In the genomic region with DNA sequence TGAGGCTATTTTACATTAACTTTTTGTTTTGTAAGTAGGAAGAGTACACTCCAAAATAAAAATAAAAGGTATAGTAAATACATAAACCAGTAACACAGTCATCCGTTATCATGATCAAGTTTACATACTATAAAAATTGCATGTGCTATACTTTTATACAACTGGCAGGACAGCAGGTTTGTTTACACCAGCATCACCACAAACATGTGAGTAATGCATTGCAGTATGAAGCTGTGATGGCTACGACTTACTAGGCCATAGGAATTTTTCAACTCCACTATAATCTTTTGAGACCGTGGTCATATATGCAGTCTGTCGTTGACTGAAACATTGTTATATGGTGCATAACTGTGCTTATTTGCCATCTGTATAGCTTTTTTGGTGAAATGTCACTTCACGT, we compare ENCODE assay signal across 17 cellular contexts.
"Had no signal": no experiment of that assay in that cellular context is flagged by ENCODE, and none has a peak within 500 bp of the region (broad histone marks: within the 10 kb centered on the region; RNA-seq: fewer than 3 reads in every experiment).

No MANE protein-coding gene starts in this region.

- H3K4me3 ChIP-seq: colonic mucosa, esophagus squamous epithelium, hepatocyte, mucosa of descending colon, skin epidermis, uterus had no signal

- H3K27ac Mint-ChIP-seq: naive thymus-derived CD8-positive, alpha-beta T cell; type B pancreatic cell had no signal

- H3K36me3 Mint-ChIP-seq: type B pancreatic cell had no signal

- H3K9me3 ChIP-seq: colonic mucosa, esophagus squamous epithelium, mucosa of descending colon, neutrophil, uterus had no signal

- H3K9me3 Mint-ChIP-seq: type B pancreatic cell had no signal

- H3K79me2 ChIP-seq: hepatocyte had no signal

- H2AFZ ChIP-seq: hepatocyte had no signal

- H3K27me3 Mint-ChIP-seq: type B pancreatic cell had no signal

- H3K36me3 ChIP-seq: colonic mucosa, esophagus squamous epithelium, neutrophil, uterus had no signal

- H3K4me2 ChIP-seq: hepatocyte had no signal

- H3K4me3 Mint-ChIP-seq: naive thymus-derived CD8-positive, alpha-beta T cell; type B pancreatic cell had no signal

- H3K27me3 ChIP-seq: colonic mucosa, esophagus squamous epithelium, hepatocyte, neutrophil, uterus had no signal

- H3K4me1 Mint-ChIP-seq: naive thymus-derived CD8-positive, alpha-beta T cell had no signal

- H3K4me1 ChIP-seq: colonic mucosa, esophagus squamous epithelium, foreskin keratinocyte, uterus had no signal

- H3K27ac ChIP-seq: colonic mucosa, esophagus squamous epithelium, foreskin keratinocyte, hepatocyte, neutrophil, skin epidermis, uterus had no signal

- DNase-seq: colonic mucosa; dermis blood vessel endothelial cell; esophagus squamous epithelium; head of caudate nucleus; islet precursor cell; mammary epithelial cell; mucosa of descending colon; naive thymus-derived CD8-positive, alpha-beta T cell; posterior cingulate gyrus; stimulated activated CD4-positive, alpha-beta T cell treated with anti-CD3 and anti-CD28 coated beads, Interleukin-12 subunit alpha, Interleukin-12 subunit beta, amount 100 ng/mL, for 4 hours; stimulated activated naive CD4-positive, alpha-beta T cell treated with Interleukin-2 at 50 U/mL for 16 hours; uterus had no signal
